ENCODE assay signal across 10 cellular contexts in genomic region chr16:22240023-22240697, GRCh38. TPM values are rescaled to one million over a fixed set of nuclear protein-coding genes. Genes with fewer than 3 reads are reported as not detected.
DNase-seq lines count a peak whose midpoint lies in the region; ATAC-seq and TF ChIP-seq lines count a peak whose summit lies in the region.
"Had no signal": no experiment of that assay in that cellular context is flagged by ENCODE, and none has a peak within 500 bp of the region (broad histone marks: within the 10 kb centered on the region; RNA-seq: fewer than 3 reads in every experiment).

No MANE protein-coding gene starts in this region.

- H3K4me1 Mint-ChIP-seq in natural killer cell treated with Interleukin-12 subunit alpha and Interleukin-12 subunit beta and Interleukin-15 and Interleukin-18, amount 100 ng/mL, for 72 hours (ENCODE audit: low read depth in 2 of 2), result peaks cover 7% of the 10 kb centered on the region in 2 donors

- in situ Hi-C loops in IMR-90 (cut with MboI; ENCODE audit: low sequenced_read_pairs), result no loop called here
- in situ Hi-C loops in T47D (cut with HindIII; ENCODE audit: low pct_unique_long_range_greater_than_20kb, low sequenced_read_pairs), result no loop called here

- H2BK120ac ChIP-seq in IMR-90 (ENCODE audit: low read depth, low read length), result no peak overlapping the region

- H4K8ac ChIP-seq in IMR-90 (ENCODE audit: low read depth in 2 of 2, low read length in 2 of 2), result no peak overlapping the region

- no peak overlapping the region for H2AFZ ChIP-seq in IMR-90 (replicated peaks; ENCODE audit: low read length, poor library complexity)

- no peaks in the 10 kb centered on the region for H3K9me1 ChIP-seq in IMR-90 (ENCODE audit: insufficient read depth, low read length)

- no peak overlapping the region for H2AK5ac ChIP-seq in IMR-90 (ENCODE audit: low read depth, low read length)

- H3K4me2 ChIP-seq in BLaER1, result peak overlapping the region; percentile 75
- H3K4me2 ChIP-seq in IMR-90 (ENCODE audit: low read depth, low read length), result no peak overlapping the region

- DNase-seq in IMR-90 (peak; percentile 42), T47D (ENCODE audit: low read depth in 1 of 2, low spot score in 1 of 2) (peak; percentile 28 to 69), NCI-H2081 treated with DMSO at 0.1 percent for 48 hours (lab: John Stamatoyannopoulos, UW) (no peak), midbrain (lab: John Stamatoyannopoulos, UW) (no peak)
- DNase-seq in natural killer cell treated with Interleukin-12 subunit alpha and Interleukin-12 subunit beta and Interleukin-15 and Interleukin-18, amount 100 ng/mL, for 72 hours (ENCODE audit: low spot score), result no peak
- DNase-seq: activated CD4-positive, alpha-beta T cell treated with anti-CD3 and anti-CD28 coated beads for 1 hour; NCI-H345 had no signal

- no peak overlapping the region for H3K23ac ChIP-seq in IMR-90 (ENCODE audit: low read depth, low read length)

- TF ChIP-seq RAD21 in IMR-90 (IDR thresholded peaks at IDR 0.05; ENCODE audit: low read length), result no peak

- TF ChIP-seq POLR2A in IMR-90 (IDR thresholded peaks at IDR 0.05; ENCODE audit: low read depth, low read length), result no peak

- H3K27ac Mint-ChIP-seq in natural killer cell treated with Interleukin-12 subunit alpha and Interleukin-12 subunit beta and Interleukin-15 and Interleukin-18, amount 100 ng/mL, for 72 hours, result peak overlapping the region; percentile 86 to 90

- no peaks in the 10 kb centered on the region for H3K36me3 Mint-ChIP-seq in natural killer cell treated with Interleukin-12 subunit alpha and Interleukin-12 subunit beta and Interleukin-15 and Interleukin-18, amount 100 ng/mL, for 72 hours

- H3K27ac ChIP-seq in BLaER1 (peak overlapping the region; percentile 86), IMR-90 (ENCODE audit: insufficient read depth, low read length) (no peak overlapping the region)

- no peak overlapping the region for H3K18ac ChIP-seq in IMR-90 (ENCODE audit: low read depth, low read length)

- dilution Hi-C loops in IMR-90 (cut with HindIII; ENCODE audit: low sequenced_read_pairs, unreplicated experiment), result no loop called here

- no CpG with 5 or more reads among the region's 3 CpGs for WGBS in IMR-90 (ENCODE audit: extremely low coverage in 2 of 2, insufficient read length in 1 of 2), 2 experiments

- H3K4ac ChIP-seq in IMR-90 (ENCODE audit: low read depth, low read length), result no peak overlapping the region

- H3K14ac ChIP-seq in IMR-90 (replicated peaks; ENCODE audit: low read depth, low read length), result no peak overlapping the region

- no peak overlapping the region for H2AK9ac ChIP-seq in IMR-90 (replicated peaks; ENCODE audit: low read depth, low read length, poor library complexity)

- H4K5ac ChIP-seq in IMR-90 (ENCODE audit: low read depth, low read length), result no peak overlapping the region

- peaks cover 3 to 14% of the 10 kb centered on the region in 2 experiments; a peak in 2 of 4 replicates for H3K79me1 ChIP-seq in IMR-90 (ENCODE audit: low read depth in 1 of 2, low read length in 2 of 2)

- H3K9me3 Mint-ChIP-seq in natural killer cell treated with Interleukin-12 subunit alpha and Interleukin-12 subunit beta and Interleukin-15 and Interleukin-18, amount 100 ng/mL, for 72 hours, result no peaks in the 10 kb centered on the region

- no peak overlapping the region for H4K91ac ChIP-seq in IMR-90 (ENCODE audit: insufficient read depth, low read depth, low read length)

- no peaks in the 10 kb centered on the region for H3K27me3 ChIP-seq in BLaER1
- H3K27me3 ChIP-seq in IMR-90 (ENCODE audit: control insufficient read depth, insufficient read depth, low read length), result no peaks in the 10 kb centered on the region

- H3K56ac ChIP-seq in IMR-90 (ENCODE audit: extremely low read depth, insufficient read depth, low read length), result no peak overlapping the region

- H3K27me3 Mint-ChIP-seq in natural killer cell treated with Interleukin-12 subunit alpha and Interleukin-12 subunit beta and Interleukin-15 and Interleukin-18, amount 100 ng/mL, for 72 hours, result no peaks in the 10 kb centered on the region

- H2BK20ac ChIP-seq in IMR-90 (ENCODE audit: low read depth, low read length), result no peak overlapping the region

- H3K36me3 ChIP-seq in BLaER1 (peaks cover 69% of the 10 kb centered on the region), IMR-90 (ENCODE audit: control insufficient read depth, insufficient read depth, low read length) (peaks cover 10% of the 10 kb centered on the region)

- intact Hi-C loops in IMR-90 (cut with micrococcal nuclease), result no loop called here

- BruUV-seq in IMR-90 (replicated peaks; lab: Mats Ljungman, UMichigan), result no TSS peak

- no peak for TF ChIP-seq CTCF in IMR-90 (conservative IDR thresholded peaks at IDR 0.05; ENCODE audit: low read depth, low read length)

- H4K20me1 ChIP-seq in BLaER1, result no peaks in the 10 kb centered on the region
- H4K20me1 ChIP-seq in IMR-90 (ENCODE audit: insufficient read depth, low read length), result no peaks in the 10 kb centered on the region

- H3K4me1 ChIP-seq in BLaER1 (peaks cover 50% of the 10 kb centered on the region), IMR-90 (ENCODE audit: control insufficient read depth, insufficient read depth, low read length) (no peaks in the 10 kb centered on the region)

- CTCF ChIA-PET in IMR-90 (lab: Yijun Ruan, JAX), result no interaction called here

- no peak overlapping the region for H2BK15ac ChIP-seq in IMR-90 (ENCODE audit: low read depth, low read length)

- peak overlapping the region; percentile 8 for H3K4me3 Mint-ChIP-seq in natural killer cell treated with Interleukin-12 subunit alpha and Interleukin-12 subunit beta and Interleukin-15 and Interleukin-18, amount 100 ng/mL, for 72 hours

- H3K9ac ChIP-seq in BLaER1 (no peak overlapping the region), IMR-90 (ENCODE audit: low read depth, low read length) (no peak overlapping the region)

- POLR2A ChIA-PET in IMR-90 (lab: Charles Lee; ENCODE audit: unreplicated experiment), result no interaction called here

- H3K9me3 ChIP-seq in BLaER1 (no peaks in the 10 kb centered on the region), IMR-90 (ENCODE audit: control insufficient read depth, insufficient read depth, low read length) (no peaks in the 10 kb centered on the region)

- H3K4me3 ChIP-seq in BLaER1 (0 out of 2 replicates have a peak overlapping the region, but pooled peaks have one; percentile 11), IMR-90 (ENCODE audit: insufficient read depth, low read depth, low read length) (no peak overlapping the region)

- peak; percentile 57 for ATAC-seq in IMR-90 (ENCODE audit: low read depth)
- ATAC-seq in natural killer cell treated with Interleukin-12 subunit alpha and Interleukin-12 subunit beta and Interleukin-15 and Interleukin-18, amount 100 ng/mL, for 72 hours, result no peak
- ATAC-seq in GM21737 (IDR thresholded peaks at IDR 0.05; ENCODE audit: unreplicated experiment), result no peak
- ATAC-seq in HG03469 (IDR thresholded peaks at IDR 0.05; ENCODE audit: unreplicated experiment), result no peak

- no peak overlapping the region for H2BK5ac ChIP-seq in IMR-90 (ENCODE audit: low read depth, low read length, poor library complexity, severe bottlenecking)

TF ChIP-seq in IMR-90, 13 proteins besides CTCF, POLR2A, EP300 and RAD21:
- no peak for TF ChIP-seq MXI1 (IDR thresholded peaks at IDR 0.05; ENCODE audit: borderline replicate concordance, low read depth, low read length)
- TF ChIP-seq USF2 (IDR thresholded peaks at IDR 0.05; ENCODE audit: low read depth, low read length), result no peak
- TF ChIP-seq MAZ (IDR thresholded peaks at IDR 0.05; ENCODE audit: borderline replicate concordance, low read depth, low read length), result no peak
- no peak for TF ChIP-seq BHLHE40 (IDR thresholded peaks at IDR 0.05; ENCODE audit: low read depth, low read length)
- TF ChIP-seq MAFK (IDR thresholded peaks at IDR 0.05; ENCODE audit: low read depth, low read length), result no peak
- no peak for TF ChIP-seq CHD1 (IDR thresholded peaks at IDR 0.05; ENCODE audit: low read depth, low read length)
- TF ChIP-seq ELK1 (IDR thresholded peaks at IDR 0.05; ENCODE audit: borderline replicate concordance, low read depth, low read length), result no peak
- no peak for TF ChIP-seq RFX5 (IDR thresholded peaks at IDR 0.05; ENCODE audit: low read depth, low read length)
- no peak for TF ChIP-seq RCOR1 (IDR thresholded peaks at IDR 0.05; ENCODE audit: insufficient replicate concordance, low read length)
- no peak for TF ChIP-seq NFE2L2 (IDR thresholded peaks at IDR 0.05; ENCODE audit: low read depth, low read length)
- TF ChIP-seq SMC3 (IDR thresholded peaks at IDR 0.05; ENCODE audit: low read depth, low read length), result no peak
- no peak for TF ChIP-seq CEBPB (IDR thresholded peaks at IDR 0.05; ENCODE audit: low read depth, low read length)
- no peak for TF ChIP-seq FOS (IDR thresholded peaks at IDR 0.05; ENCODE audit: low read depth, low read length)

RNA-seq across cellular contexts. Expression of gene EEF2K, which starts 34.1 kb away (rescaled TPM):
- total RNA-seq in IMR-90 (2012; rRNA removed), result 9.7 and 10.3 TPM in 2 replicates
- polyA plus RNA-seq in IMR-90 (2012; rRNA removed), result 16.5 and 19.1 TPM in 2 replicates
- polyA plus RNA-seq in IMR-90 (2012; cell fraction: cytosol; rRNA removed), result 6.2 and 9.4 TPM in 2 replicates
- polyA plus RNA-seq in IMR-90 (2012; cell fraction: nucleus; rRNA removed; ENCODE audit: low replicate concordance), result 27.4 and 28.6 TPM in 2 replicates
- total RNA-seq in natural killer cell treated with Interleukin-12 subunit alpha and Interleukin-12 subunit beta and Interleukin-15 and Interleukin-18, amount 100 ng/mL, for 72 hours, result 10 to 100 TPM; 13.7 to 42.6 TPM

RNA-seq across cellular contexts. Expression of gene POLR3E, which starts 57.0 kb away (rescaled TPM):
- total RNA-seq in IMR-90 (2012; rRNA removed), result 19.9 and 71.1 TPM in 2 replicates
- 46.0 and 49.5 TPM in 2 replicates for polyA plus RNA-seq in IMR-90 (2012; rRNA removed)
- 19.8 and 21.1 TPM in 2 replicates for polyA plus RNA-seq in IMR-90 (2012; cell fraction: cytosol; rRNA removed)
- polyA plus RNA-seq in IMR-90 (2012; cell fraction: nucleus; rRNA removed; ENCODE audit: low replicate concordance), result 49.8 and 64.8 TPM in 2 replicates
- 100 to 1,000 TPM in 1 of 2 donors, 10 to 100 TPM in 1; 54.7 to 114 TPM for total RNA-seq in natural killer cell treated with Interleukin-12 subunit alpha and Interleukin-12 subunit beta and Interleukin-15 and Interleukin-18, amount 100 ng/mL, for 72 hours

Comparison
In these comparisons a context has a peak if more than half of its experiments do, and no peak if none do; other contexts are left out.
1. DNase-seq: peak in IMR-90 (single experiment) and T47D (2 of 2); none in natural killer cell treated with Interleukin-12 subunit alpha and Interleukin-12 subunit beta and Interleukin-15 and Interleukin-18, amount 100 ng/mL, for 72 hours (single experiment), NCI-H2081 treated with DMSO at 0.1 percent for 48 hours (single experiment) and midbrain (single experiment).